ENCODE assay signal across 24 cellular contexts in the genomic region with DNA sequence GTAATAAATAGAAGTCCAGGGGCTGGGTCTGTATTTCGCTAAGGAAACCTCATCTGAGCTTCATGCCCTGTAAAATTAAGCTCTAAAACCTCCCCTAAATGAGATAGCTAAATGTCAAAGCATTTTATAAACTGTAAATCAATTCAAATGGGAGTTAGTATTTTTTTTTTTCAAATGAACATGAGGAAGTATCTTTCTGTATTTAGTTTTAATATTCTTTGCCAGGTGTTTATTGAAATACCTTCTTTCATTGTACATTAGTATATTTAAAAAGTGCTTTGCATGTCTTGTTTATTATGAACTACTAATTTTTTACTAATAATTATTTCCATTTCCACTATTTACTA.
"Had no signal": no experiment of that assay in that cellular context is flagged by ENCODE, and none has a peak within 500 bp of the region (broad histone marks: within the 10 kb centered on the region; RNA-seq: fewer than 3 reads in every experiment).

No MANE protein-coding gene starts in this region.

- FAIRE-seq: kidney had no signal

- H3K4me1 Mint-ChIP-seq: nephron; stimulated activated memory B cell treated with anti-CD40 and anti-IgM and Interleukin-4, amounts not matched to agents 10 μg/mL and 1 μg/mL and 100 μg/mL, for 72 hours had no signal

- H3K9me3 Mint-ChIP-seq: naive B cell; nephron; stimulated activated memory B cell treated with anti-CD40 and anti-IgM and Interleukin-4, amounts not matched to agents 10 μg/mL and 1 μg/mL and 100 μg/mL, for 72 hours; stimulated activated naive CD8-positive, alpha-beta T cell treated with anti-CD3 and anti-CD28 coated beads, Interleukin-15, Interleukin-2, amounts not matched to agents 100 ng/mL and 50 ng/mL, for 24 hours had no signal

- DNase-seq: colonic mucosa; dermis blood vessel endothelial cell; esophagus squamous epithelium; foreskin melanocyte; head of caudate nucleus; kidney; left colon; left ventricle myocardium superior; mesendoderm; naive B cell; spleen; stimulated activated CD4-positive, alpha-beta T cell treated with anti-CD3 and anti-CD28 coated beads, Interleukin-15, amount 100 ng/mL, for 24 hours; stimulated activated CD4-positive, alpha-beta T cell treated with anti-CD3 and anti-CD28 coated beads, Interleukin-1b, Interleukin-23, amount 100 ng/mL, for 48 hours; stimulated activated CD4-positive, alpha-beta T cell treated with anti-CD3 and anti-CD28 coated beads, Interleukin-4, amount 100 ng/mL, for 24 hours; testis; upper lobe of right lung had no signal

- H3K27me3 Mint-ChIP-seq: naive B cell; stimulated activated memory B cell treated with anti-CD40 and anti-IgM and Interleukin-4, amounts not matched to agents 10 μg/mL and 1 μg/mL and 100 μg/mL, for 72 hours; stimulated activated naive CD8-positive, alpha-beta T cell treated with anti-CD3 and anti-CD28 coated beads, Interleukin-15, Interleukin-2, amounts not matched to agents 100 ng/mL and 50 ng/mL, for 24 hours had no signal

- H3K36me3 ChIP-seq: colonic mucosa had no signal

- H3K4me3 ChIP-seq: colonic mucosa, esophagus squamous epithelium, hepatocyte, lung, right atrium auricular region, spleen, testis, tibial nerve, upper lobe of right lung, vagina had no signal

- H3K9me3 ChIP-seq: colonic mucosa, esophagus squamous epithelium, right atrium auricular region, spleen, testis, tibial nerve, upper lobe of right lung, vagina had no signal

- H3K4me1 ChIP-seq: colonic mucosa, esophagus squamous epithelium, right atrium auricular region, spleen, testis, tibial nerve, upper lobe of right lung, vagina had no signal

- H3K4me3 Mint-ChIP-seq: naive B cell; nephron; stimulated activated memory B cell treated with anti-CD40 and anti-IgM and Interleukin-4, amounts not matched to agents 10 μg/mL and 1 μg/mL and 100 μg/mL, for 72 hours; stimulated activated naive CD8-positive, alpha-beta T cell treated with anti-CD3 and anti-CD28 coated beads, Interleukin-15, Interleukin-2, amounts not matched to agents 100 ng/mL and 50 ng/mL, for 24 hours had no signal

- H3K27ac ChIP-seq: colonic mucosa, esophagus squamous epithelium, hepatocyte, right atrium auricular region, spleen, testis, tibial nerve, upper lobe of right lung, vagina had no signal

- H2AFZ ChIP-seq: hepatocyte had no signal

- H3K4me2 ChIP-seq: hepatocyte had no signal

- H3K79me2 ChIP-seq: hepatocyte had no signal

- H3K27me3 ChIP-seq: colonic mucosa, esophagus squamous epithelium, hepatocyte, right atrium auricular region, spleen, testis, tibial nerve, upper lobe of right lung, vagina had no signal

- ATAC-seq: left colon; left ventricle myocardium superior; stimulated activated memory B cell treated with anti-CD40 and anti-IgM and Interleukin-4, amounts not matched to agents 10 μg/mL and 1 μg/mL and 100 μg/mL, for 72 hours; upper lobe of right lung had no signal

- H3K27ac Mint-ChIP-seq: nephron; stimulated activated memory B cell treated with anti-CD40 and anti-IgM and Interleukin-4, amounts not matched to agents 10 μg/mL and 1 μg/mL and 100 μg/mL, for 72 hours; stimulated activated naive CD8-positive, alpha-beta T cell treated with anti-CD3 and anti-CD28 coated beads, Interleukin-15, Interleukin-2, amounts not matched to agents 100 ng/mL and 50 ng/mL, for 24 hours had no signal
